Comparison of ENCODE assay signal across 21 cellular contexts in the genomic region with DNA sequence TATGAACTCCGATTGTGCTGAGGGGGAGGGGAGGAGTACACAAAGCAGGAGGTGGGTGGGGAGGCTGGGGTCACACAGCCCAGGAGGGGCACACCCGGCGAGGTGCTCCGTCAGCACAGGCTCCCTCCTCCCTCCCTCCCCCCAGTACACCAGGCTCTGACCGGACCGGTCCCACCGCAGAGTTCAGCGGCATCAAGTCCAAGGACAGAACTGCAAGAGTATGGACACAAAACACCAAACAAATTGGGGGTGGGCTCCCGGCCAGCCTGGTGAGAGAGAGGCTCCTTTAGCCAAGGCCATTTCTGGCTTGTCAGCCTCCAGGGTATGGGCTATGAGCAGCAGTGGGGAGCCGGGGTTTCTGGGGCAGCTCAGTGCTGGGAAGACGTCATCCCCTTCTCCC.
DNase-seq lines count a peak whose midpoint lies in the region; ATAC-seq and TF ChIP-seq lines count a peak whose summit lies in the region.
"Had no signal": no experiment of that assay in that cellular context is flagged by ENCODE, and none has a peak within 500 bp of the region (broad histone marks: within the 10 kb centered on the region; RNA-seq: fewer than 3 reads in every experiment).

No MANE protein-coding gene starts in this region.

- H2BK5ac ChIP-seq in neuronal stem cell (ENCODE audit: low read length) = no peak overlapping the region

- no peak for DNase-seq in right atrium auricular region (ENCODE audit: low spot score)
- DNase-seq in heart right ventricle = no peak
- no peak for DNase-seq in neuronal stem cell (ENCODE audit: low spot score)
- no peak for DNase-seq in transverse colon
- no peak for DNase-seq in GM19240 (ENCODE audit: insufficient read length, low spot score)
- DNase-seq in midbrain (lab: John Stamatoyannopoulos, UW) = no peak
- DNase-seq in T-cell = no peak
- DNase-seq: AML-193, H7, HFFc6, MG63, NCI-H1417, NCI-H1694 treated with DMSO at 0.1 percent for 48 hours, NCI-H2081 treated with DMSO at 0.1 percent for 48 hours, NCI-H2171 treated with DMSO at 0.1 percent for 48 hours, NCI-H446, NCI-H526 treated with DMSO at 0.1 percent for 48 hours, SHP77 had no signal

- intact Hi-C loops in heart right ventricle (cut with DNase I) (no loop called here), transverse colon (cut with DNase I; ENCODE audit: low total_unique reads) (no loop called here)
- intact Hi-C loops in dendritic cell treated with granulocyte-macrophage colony-stimulating factor and Interleukin-4, amounts not matched to agents 40 ng/mL and 50 ng/mL, for 4 days (cut with micrococcal nuclease) = no loop called here

- H3K4ac ChIP-seq in neuronal stem cell (ENCODE audit: low read length) = no peak overlapping the region

- H2BK12ac ChIP-seq in neuronal stem cell (ENCODE audit: low read length) = no peak overlapping the region

- no peak overlapping the region for H4K91ac ChIP-seq in neuronal stem cell (ENCODE audit: low read depth, low read length, poor library complexity)

- H3K27ac ChIP-seq in right atrium auricular region = peak overlapping the region; percentile 84 to 92
- H3K27ac ChIP-seq in heart right ventricle = peak overlapping the region in 1 of 10 donors; percentile 15
- H3K27ac ChIP-seq in neuronal stem cell (replicated peaks; ENCODE audit: low read length) = no peak overlapping the region
- peak overlapping the region; percentile 51 to 77 (median 64) for H3K27ac ChIP-seq in transverse colon

- H3K4me3 Mint-ChIP-seq in dendritic cell treated with granulocyte-macrophage colony-stimulating factor and Interleukin-4, amounts not matched to agents 40 ng/mL and 50 ng/mL, for 4 days = no peak overlapping the region
- H3K4me3 Mint-ChIP-seq in T-cell = no peak overlapping the region
- H3K4me3 Mint-ChIP-seq: CD14-positive monocyte, HFFc6 had no signal

- 79 to 82% methylated on average over 11 of the region's 11 CpGs for WGBS in heart right ventricle, 2 donors
- WGBS in neuronal stem cell (ENCODE audit: extremely low coverage in 2 of 2, insufficient read length in 2 of 2, insufficient replicate concordance in 1 of 2), 2 donors = no CpG with 5 or more reads among the region's 11 CpGs
- WGBS in transverse colon (ENCODE audit: low coverage in 1 of 2), 2 donors = 80% methylated on average over 11 of the region's 11 CpGs; no CpG with 5 or more reads in 1 of the 2 donors

- ATAC-seq in heart right ventricle = no peak
- ATAC-seq in T-cell (replicated peaks in 1 of 4) = no peak
- ATAC-seq: K562 had no signal

- no peaks in the 10 kb centered on the region for H3K9me3 Mint-ChIP-seq in dendritic cell treated with granulocyte-macrophage colony-stimulating factor and Interleukin-4, amounts not matched to agents 40 ng/mL and 50 ng/mL, for 4 days
- H3K9me3 Mint-ChIP-seq in T-cell = no peaks in the 10 kb centered on the region
- H3K9me3 Mint-ChIP-seq: CD14-positive monocyte, HFFc6 had no signal

- H3K18ac ChIP-seq in neuronal stem cell (ENCODE audit: low read length) = no peak overlapping the region

- H3K27me3 ChIP-seq in right atrium auricular region (no peaks in the 10 kb centered on the region), heart right ventricle (no peaks in the 10 kb centered on the region), neuronal stem cell (ENCODE audit: control insufficient read depth in 3 of 3, insufficient read depth in 3 of 3, low read depth in 1 of 3, low read length in 3 of 3) (no peaks in the 10 kb centered on the region), transverse colon (no peaks in the 10 kb centered on the region)
- H3K27me3 ChIP-seq: MG63 had no signal

- H3K9ac ChIP-seq in neuronal stem cell (ENCODE audit: low read depth, low read length, poor library complexity) = no peak overlapping the region

- no peaks in the 10 kb centered on the region for H3K27me3 Mint-ChIP-seq in dendritic cell treated with granulocyte-macrophage colony-stimulating factor and Interleukin-4, amounts not matched to agents 40 ng/mL and 50 ng/mL, for 4 days
- H3K27me3 Mint-ChIP-seq in T-cell = peaks cover 3% of the 10 kb centered on the region in 2 donors

- H3K4me2 ChIP-seq in neuronal stem cell (ENCODE audit: insufficient read depth, low read length, poor library complexity, severe bottlenecking) = no peak overlapping the region

- no peak for TF ChIP-seq CTCF in right atrium auricular region (IDR thresholded peaks at IDR 0.05)
- TF ChIP-seq CTCF in heart right ventricle (IDR thresholded peaks at IDR 0.05) = no peak
- no peak for TF ChIP-seq CTCF in transverse colon (IDR thresholded peaks at IDR 0.05)

- H2BK15ac ChIP-seq in neuronal stem cell (ENCODE audit: low read length) = no peak overlapping the region

- CTCF ChIA-PET in T-cell (lab: Charles Lee) = no interaction called here

- no peak overlapping the region for H3K14ac ChIP-seq in neuronal stem cell (ENCODE audit: low read length)

- peaks cover 38% of the 10 kb centered on the region for H3K4me1 Mint-ChIP-seq in dendritic cell treated with granulocyte-macrophage colony-stimulating factor and Interleukin-4, amounts not matched to agents 40 ng/mL and 50 ng/mL, for 4 days (ENCODE audit: low read depth)
- peaks cover 0 to 12% (median 6%) of the 10 kb centered on the region in 3 donors for H3K4me1 Mint-ChIP-seq in T-cell

- H2AFZ ChIP-seq in neuronal stem cell (ENCODE audit: low read length) = no peak overlapping the region

- H3K27ac Mint-ChIP-seq in dendritic cell treated with granulocyte-macrophage colony-stimulating factor and Interleukin-4, amounts not matched to agents 40 ng/mL and 50 ng/mL, for 4 days = peak overlapping the region; percentile 3
- no peak overlapping the region for H3K27ac Mint-ChIP-seq in T-cell
- H3K27ac Mint-ChIP-seq: HFFc6 had no signal

- no peak overlapping the region for H4K8ac ChIP-seq in neuronal stem cell (ENCODE audit: low read depth, low read length)

- POLR2A ChIA-PET in T-cell (lab: Charles Lee) = interaction anchor here in 1 of 2 donors (0.6 kb wide), 1 partner anchor 124 kb away, joined by 3 read pairs; no protein-coding TSS in a partner anchor

- H3K36me3 ChIP-seq in right atrium auricular region (no peaks in the 10 kb centered on the region), heart right ventricle (no peaks in the 10 kb centered on the region), neuronal stem cell (replicated peaks in 1 of 2; ENCODE audit: control insufficient read depth in 2 of 2, insufficient read depth in 2 of 2, low read length in 2 of 2) (no peaks in the 10 kb centered on the region), transverse colon (no peaks in the 10 kb centered on the region)

- H3K4me1 ChIP-seq in right atrium auricular region (peaks cover 0 to 76% of the 10 kb centered on the region in 2 donors), heart right ventricle (peaks cover 12 to 71% (median 36%) of the 10 kb centered on the region in 9 donors), neuronal stem cell (ENCODE audit: control insufficient read depth in 2 of 2, insufficient read depth in 1 of 2, low read depth in 1 of 2, low read length in 2 of 2) (peaks cover 0 to 3% of the 10 kb centered on the region in 2 donors), transverse colon (peaks cover 21 to 54% (median 24%) of the 10 kb centered on the region in 4 donors)

- no peak for TF ChIP-seq POLR2A in transverse colon (IDR thresholded peaks at IDR 0.05)

- no peak overlapping the region for H2AK5ac ChIP-seq in neuronal stem cell (ENCODE audit: low read depth, low read length)

- peak overlapping the region; percentile 10 for H3K23ac ChIP-seq in neuronal stem cell (ENCODE audit: low read depth, low read length, poor library complexity)

- H3K9me3 ChIP-seq in right atrium auricular region = no peaks in the 10 kb centered on the region
- H3K9me3 ChIP-seq in heart right ventricle = no peaks in the 10 kb centered on the region
- no peaks in the 10 kb centered on the region for H3K9me3 ChIP-seq in neuronal stem cell (replicated peaks in 1 of 2; ENCODE audit: control insufficient read depth in 2 of 2, insufficient read depth in 1 of 2, low read depth in 1 of 2, low read length in 2 of 2)
- no peaks in the 10 kb centered on the region for H3K9me3 ChIP-seq in transverse colon
- H3K9me3 ChIP-seq: MG63 had no signal

- in situ Hi-C loops in transverse colon (cut with MboI; ENCODE audit: low pct_ligation_motif_present in 1 of 4, low pct_unique_long_range_greater_than_20kb in 1 of 4, low sequenced_read_pairs in 3 of 4) = loop anchor here in 1 of 4 donors (25.0 kb wide), 1 partner anchor 111 kb away; a partner anchor contains a TSS

- TF ChIP-seq EP300 in transverse colon (IDR thresholded peaks at IDR 0.05; ENCODE audit: low read depth) = no peak

- H3K79me1 ChIP-seq in neuronal stem cell (ENCODE audit: low read depth, low read length) = no peaks in the 10 kb centered on the region

- H3K36me3 Mint-ChIP-seq in dendritic cell treated with granulocyte-macrophage colony-stimulating factor and Interleukin-4, amounts not matched to agents 40 ng/mL and 50 ng/mL, for 4 days (ENCODE audit: low read depth) = no peaks in the 10 kb centered on the region
- no peaks in the 10 kb centered on the region for H3K36me3 Mint-ChIP-seq in T-cell
- H3K36me3 Mint-ChIP-seq: CD14-positive monocyte had no signal

- H3K4me3 ChIP-seq in right atrium auricular region (no peak overlapping the region), heart right ventricle (no peak overlapping the region), neuronal stem cell (ENCODE audit: low read length in 2 of 2) (no peak overlapping the region), transverse colon (no peak overlapping the region)
- H3K4me3 ChIP-seq: K562, MG63 had no signal

- no peak overlapping the region for H2BK120ac ChIP-seq in neuronal stem cell (ENCODE audit: low read depth, low read length)
